In the genomic region with DNA sequence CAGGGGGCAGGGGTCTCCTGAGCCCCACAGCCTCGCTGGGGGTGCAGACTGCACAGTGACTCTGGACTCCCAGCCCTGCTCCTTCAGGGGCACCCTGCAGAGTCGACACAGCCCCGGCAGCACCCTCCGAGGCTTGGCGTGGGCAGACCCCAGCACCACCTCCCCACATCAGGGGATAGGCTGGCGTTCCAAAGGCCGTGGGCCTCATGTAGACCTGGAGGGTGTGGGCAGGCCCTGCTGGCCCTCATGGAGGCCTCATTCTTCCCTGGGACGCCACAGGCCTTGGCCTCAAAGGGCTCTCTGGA, we compare ENCODE assay signal across 18 cellular contexts.
DNase-seq lines count a peak whose midpoint lies in the region; ATAC-seq, FAIRE-seq and TF ChIP-seq lines count a peak whose summit lies in the region.
"Had no signal": no experiment of that assay in that cellular context is flagged by ENCODE, and none has a peak within 500 bp of the region (broad histone marks: within the 10 kb centered on the region; RNA-seq: fewer than 3 reads in every experiment).

No MANE protein-coding gene starts in this region.

- TF ChIP-seq RAD21 in HepG2 (CRISPR knock-in tag; IDR thresholded peaks at IDR 0.05): no peak

- H3K4me2 ChIP-seq in HepG2 (ENCODE audit: low read depth, low read length): no peak overlapping the region
- H3K4me2 ChIP-seq in Loucy (ENCODE audit: low read depth, low read length, poor library complexity, severe bottlenecking): peak overlapping the region; percentile 58

- DNase-seq in right lobe of liver (peak in 2 of 3 donors; percentile 9 to 39), HepG2 (ENCODE audit: low spot score) (no peak), lower lobe of right lung (peak; percentile 27), middle frontal gyrus (ENCODE audit: extremely low spot score, low spot score) (no peak), substantia nigra (lab: John Stamatoyannopoulos, UW) (no peak), NCI-H345 treated with DMSO at 0.1 percent for 48 hours (lab: John Stamatoyannopoulos, UW; ENCODE audit: unreplicated experiment) (no peak)
- DNase-seq: DMS79, H9, MM.1S, NCI-H1105, NCI-H187, NCI-H2171, NCI-H510A, SHP77 had no signal

- H3K36me3 ChIP-seq in right lobe of liver (no peaks in the 10 kb centered on the region), HepG2 (replicated peaks in 1 of 2; ENCODE audit: control insufficient read depth in 1 of 2, insufficient read depth in 2 of 2, low read length in 2 of 2) (peaks cover 1 to 14% of the 10 kb centered on the region in 2 experiments; a peak in 3 of 5 replicates), Loucy (ENCODE audit: insufficient read depth, low read length) (peaks cover 37% of the 10 kb centered on the region; the same call in 1 of the 2 replicates), lower lobe of right lung (peaks cover 9% of the 10 kb centered on the region)

- no peaks in the 10 kb centered on the region for H3K27me3 ChIP-seq in right lobe of liver
- H3K27me3 ChIP-seq in HepG2 (ENCODE audit: control insufficient read depth in 1 of 2, insufficient read depth in 2 of 2, low read length in 2 of 2): no peaks in the 10 kb centered on the region
- no peaks in the 10 kb centered on the region for H3K27me3 ChIP-seq in Loucy (ENCODE audit: insufficient read depth, low read length, poor library complexity, severe bottlenecking)
- no peaks in the 10 kb centered on the region for H3K27me3 ChIP-seq in lower lobe of right lung (ENCODE audit: low read depth)

- TF ChIP-seq POLR2A in right lobe of liver (IDR thresholded peaks at IDR 0.05) (no peak), HepG2 (IDR thresholded peaks at IDR 0.05; ENCODE audit: insufficient read depth in 1 of 2, low read depth in 2 of 2, low read length in 2 of 2) (no peak)

- no peak for ATAC-seq in right lobe of liver
- no peak for ATAC-seq in HepG2
- no peak for ATAC-seq in lower lobe of right lung
- ATAC-seq: Panc1 had no signal

- POLR2A ChIA-PET in HepG2 (lab: Yijun Ruan, JAX): no interaction called here

- H3K79me2 ChIP-seq in HepG2 (ENCODE audit: insufficient read depth, low read length) (no peaks in the 10 kb centered on the region), Loucy (ENCODE audit: insufficient read depth, low read length) (peaks cover 71% of the 10 kb centered on the region)

- H3K9me3 ChIP-seq in right lobe of liver (no peaks in the 10 kb centered on the region), HepG2 (ENCODE audit: low read length) (no peaks in the 10 kb centered on the region), Loucy (ENCODE audit: insufficient read depth, low read depth, low read length) (no peaks in the 10 kb centered on the region), lower lobe of right lung (no peaks in the 10 kb centered on the region)

- no peaks in the 10 kb centered on the region for H3K9me2 ChIP-seq in Loucy (replicated peaks; ENCODE audit: low read depth, low read length)

- TF ChIP-seq CTCF in right lobe of liver (IDR thresholded peaks at IDR 0.05): no peak
- TF ChIP-seq CTCF in HepG2 (CRISPR knock-in tag; IDR thresholded peaks at IDR 0.05): no peak
- TF ChIP-seq CTCF in Loucy (conservative IDR thresholded peaks at IDR 0.05; ENCODE audit: low read length): no peak
- TF ChIP-seq CTCF in lower lobe of right lung (IDR thresholded peaks at IDR 0.05): no peak

- H4K20me1 ChIP-seq in HepG2 (ENCODE audit: insufficient read depth, low read length) (no peaks in the 10 kb centered on the region), Loucy (ENCODE audit: insufficient read depth, low read length, poor library complexity, severe bottlenecking) (peaks cover 35% of the 10 kb centered on the region)

- intact Hi-C loops in right lobe of liver (cut with DNase I) (no loop called here), HepG2 (cut with micrococcal nuclease; ENCODE audit: unreplicated experiment) (no loop called here), lower lobe of right lung (cut with DNase I) (no loop called here)

- TF ChIP-seq EP300 in HepG2 (IDR thresholded peaks at IDR 0.05; ENCODE audit: low read depth in 2 of 2, low read length in 2 of 2) (no peak), HepG2 (CRISPR knock-in tag; IDR thresholded peaks at IDR 0.05; ENCODE audit: borderline replicate concordance) (no peak)

- no TSS peak for BruUV-seq in HepG2 (replicated peaks; lab: Mats Ljungman, UMichigan)

- 93% methylated on average over 3 of the region's 8 CpGs for WGBS in right lobe of liver (ENCODE audit: insufficient coverage, low coverage, low lambda C conversion rate, missing lambda C conversion rate)
- 100% methylated on average over 5 of the region's 8 CpGs for WGBS in HepG2 (ENCODE audit: low lambda C conversion rate)

- peaks cover 4% of the 10 kb centered on the region; the same call in 1 of the 2 replicates for H3F3A ChIP-seq in Loucy (ENCODE audit: low read depth)

- H2AFZ ChIP-seq in HepG2 (ENCODE audit: low read length) (no peak overlapping the region), Loucy (ENCODE audit: low read length) (no peak overlapping the region)

- in situ Hi-C loops in HepG2 (cut with HindIII; ENCODE audit: extremely low pct_ligation_motif_present, low pct_unique_long_range_greater_than_20kb): no loop called here

- H3K4me1 ChIP-seq in right lobe of liver (no peaks in the 10 kb centered on the region), HepG2 (ENCODE audit: insufficient read depth, low read length) (no peaks in the 10 kb centered on the region), Loucy (ENCODE audit: insufficient read depth, low read length, poor library complexity, severe bottlenecking) (peaks cover 47% of the 10 kb centered on the region), lower lobe of right lung (peaks cover 4% of the 10 kb centered on the region)

- FAIRE-seq in HepG2 (lab: Jason Lieb, UNC): no peak
- FAIRE-seq: G401.6, GM12891 had no signal

- H3K27ac ChIP-seq in right lobe of liver (no peak overlapping the region), HepG2 (ENCODE audit: extremely low read length, insufficient read depth, low read length) (no peak overlapping the region), lower lobe of right lung (no peak overlapping the region), substantia nigra (ENCODE audit: low read depth, low read length, poor library complexity, severe bottlenecking) (no peak overlapping the region)

- no peak overlapping the region for H3K4me3 ChIP-seq in right lobe of liver
- no peak overlapping the region for H3K4me3 ChIP-seq in HepG2 (replicated peaks in 1 of 3; ENCODE audit: insufficient read depth in 1 of 3, low read depth in 2 of 3, low read length in 3 of 3)
- H3K4me3 ChIP-seq in Loucy (ENCODE audit: low read length, poor library complexity, severe bottlenecking): no peak overlapping the region
- no peak overlapping the region for H3K4me3 ChIP-seq in lower lobe of right lung

- CTCF ChIA-PET in HepG2 (lab: Yijun Ruan, JAX; ENCODE audit: low intra/inter-chr PET ratio, low total read pairs): no interaction called here

- H3K9ac ChIP-seq in HepG2 (ENCODE audit: insufficient read depth, low read depth, low read length) (no peak overlapping the region), Loucy (ENCODE audit: low read depth, low read length, poor library complexity, severe bottlenecking) (no peak overlapping the region)

TF ChIP-seq in HepG2, 621 proteins besides CTCF, POLR2A, EP300 and RAD21:
- TF ChIP-seq ZNF597 (CRISPR knock-in tag; IDR thresholded peaks at IDR 0.05): no peak

Comparison
In these comparisons a context has a peak if more than half of its experiments do, and no peak if none do; other contexts are left out.
1. DNase-seq: peak in right lobe of liver (2 of 3) and lower lobe of right lung (single experiment); none in HepG2 (single experiment), middle frontal gyrus (single experiment), substantia nigra (0 of 49) and NCI-H345 treated with DMSO at 0.1 percent for 48 hours (single experiment).